In genomic region chr7:39674391-39674790, GRCh38 we compare ENCODE assay signal across 16 cellular contexts.
"Had no signal": no experiment of that assay in that cellular context is flagged by ENCODE, and none has a peak within 500 bp of the region (broad histone marks: within the 10 kb centered on the region; RNA-seq: fewer than 3 reads in every experiment).

No MANE protein-coding gene starts in this region.

- DNase-seq: activated CD4-positive, alpha-beta T cell treated with anti-CD3 and anti-CD28 coated beads, Interleukin-2, amount 50 U/mL, for 48 hours; activated gamma-delta T cell treated with Interleukin-2 at 50 U/mL for 16 hours; activated T-cell treated with anti-CD3 and anti-CD28 coated beads for 4 hours; left cardiac atrium; lower lobe of right lung; nephron progenitor cell; nucleus accumbens; posterior cingulate gyrus; retina; stimulated activated CD4-positive, alpha-beta T cell treated with anti-CD3 and anti-CD28 coated beads, Interleukin-12 subunit alpha, Interleukin-12 subunit beta, amount 100 ng/mL, for 4 hours; stimulated activated CD4-positive, alpha-beta T cell treated with anti-CD3 and anti-CD28 coated beads, Interleukin-1b, Interleukin-23, amount 100 ng/mL, for 48 hours; stimulated activated CD8-positive, alpha-beta memory T cell treated with anti-CD3 and anti-CD28 coated beads, Interleukin-4, amount 100 ng/mL, for 48 hours; stimulated activated naive CD4-positive, alpha-beta T cell; thyroid gland had no signal

- ATAC-seq: activated naive CD4-positive, alpha-beta T cell treated with anti-CD3 and anti-CD28 coated beads, Interleukin-2, amount 50 U/mL, for 72 hours; gastroesophageal sphincter; lower lobe of right lung had no signal
